In the genomic region with DNA sequence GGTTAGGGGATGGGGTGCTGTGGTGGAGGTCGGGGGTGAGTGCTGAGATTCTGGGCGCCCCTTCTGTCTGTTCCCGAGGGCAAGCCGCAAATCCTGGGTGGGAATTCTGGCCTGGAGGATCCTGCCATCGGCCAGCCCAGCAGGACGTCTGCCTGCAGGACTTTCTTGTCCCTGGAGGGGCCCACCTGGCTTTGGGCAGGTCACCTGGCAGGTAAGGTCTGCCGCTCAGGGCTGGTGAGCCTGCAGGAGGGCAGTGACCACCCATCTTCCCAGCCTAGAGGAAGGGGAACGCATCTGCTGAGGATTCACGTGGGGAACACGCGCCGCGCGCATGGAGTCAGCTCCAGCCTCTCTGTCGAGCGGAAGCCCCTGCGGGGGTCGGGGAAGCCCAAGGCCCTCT, we compare ENCODE assay signal across 16 cellular contexts.
DNase-seq lines count a peak whose midpoint lies in the region; TF ChIP-seq lines count a peak whose summit lies in the region.
"Had no signal": no experiment of that assay in that cellular context is flagged by ENCODE, and none has a peak within 500 bp of the region (broad histone marks: within the 10 kb centered on the region; RNA-seq: fewer than 3 reads in every experiment).

No MANE protein-coding gene starts in this region.

- in situ Hi-C loops in KBM-7 (cut with MboI; ENCODE audit: low pct_unique_long_range_greater_than_20kb, low sequenced_read_pairs): no loop called here

- peaks cover 19 to 27% of the 10 kb centered on the region in 2 experiments for H3K4me1 ChIP-seq in neutrophil (ENCODE audit: control insufficient read depth in 1 of 2, insufficient read depth in 1 of 2, low read depth in 1 of 2, low read length in 1 of 2)

- H3K36me3 ChIP-seq in neutrophil: no peaks in the 10 kb centered on the region

- no peaks in the 10 kb centered on the region for H3K9me3 ChIP-seq in neutrophil

- TF ChIP-seq EP300 in Ishikawa (IDR thresholded peaks at IDR 0.05; ENCODE audit: borderline replicate concordance): no peak

- peaks cover 22% of the 10 kb centered on the region for H3K27me3 ChIP-seq in neutrophil

- no peak for TF ChIP-seq CTCF in neutrophil (IDR thresholded peaks at IDR 0.05)

- H3K27ac ChIP-seq in epithelial cell of prostate: peak overlapping the region; percentile 95
- H3K27ac ChIP-seq in neutrophil: peak overlapping the region; percentile 96
- H3K27ac ChIP-seq: 22Rv1 had no signal

- DNase-seq in DMS53 (lab: John Stamatoyannopoulos, UW) (peak; percentile 41), DMS53 treated with DMSO at 0.1 percent for 48 hours (lab: John Stamatoyannopoulos, UW; ENCODE audit: unreplicated experiment) (no peak), epithelial cell of prostate (ENCODE audit: low read depth, low spot score) (no peak), KBM-7 (no peak), NCI-H187 (lab: John Stamatoyannopoulos, UW) (no peak)
- DNase-seq in stimulated activated CD4-positive, alpha-beta T cell treated with anti-CD3 and anti-CD28 coated beads, Interleukin-4, amount 100 ng/mL, for 24 hours: no peak
- DNase-seq: C1 segment of cervical spinal cord, DMS153, KG1, NCI-H1105 treated with DMSO at 0.1 percent for 48 hours, NCI-H2029, NCI-H2227 treated with DMSO at 0.1 percent for 48 hours, NCI-H526 treated with DMSO at 0.1 percent for 48 hours had no signal

- H3K4me3 ChIP-seq in neutrophil (ENCODE audit: low read depth in 1 of 2, low read length in 1 of 2): no peak overlapping the region

- TF ChIP-seq RAD21 in Ishikawa (IDR thresholded peaks at IDR 0.05; ENCODE audit: low read depth): no peak

TF ChIP-seq in Ishikawa, 13 proteins besides CTCF, POLR2A, EP300 and RAD21:
- no peak for TF ChIP-seq NFIC (IDR thresholded peaks at IDR 0.05)
- 0 out of 2 replicates have a peak, but pooled peaks have one; percentile 3 for TF ChIP-seq TCF12 (IDR thresholded peaks at IDR 0.05; ENCODE audit: low read depth)
TF ChIP-seq in Ishikawa: peak in this region for 1.
